ENCODE assay signal across 8 cellular contexts in genomic region chr17:75405365-75406221, GRCh38. TPM values are rescaled to one million over a fixed set of nuclear protein-coding genes. Genes with fewer than 3 reads are reported as not detected.
DNase-seq lines count a peak whose midpoint lies in the region; ATAC-seq and TF ChIP-seq lines count a peak whose summit lies in the region.

Gene GRB2, minus strand, starts transcription at chr17:75405678. Its CDS starts 12,050 bp downstream, at chr17:75393628.

- H3K9me2 ChIP-seq in hepatocyte (replicated peaks; ENCODE audit: insufficient read depth), result no peaks in the 10 kb centered on the region

- no peak for TF ChIP-seq CTCF in hepatocyte (IDR thresholded peaks at IDR 0.05; ENCODE audit: poor library complexity)

- H3K36me3 ChIP-seq in hepatocyte (replicated peaks; ENCODE audit: insufficient read depth, low read depth) (no peaks in the 10 kb centered on the region), aorta (ENCODE audit: control insufficient read depth in 1 of 2, insufficient read depth in 2 of 2, low read length in 1 of 2) (no peaks in the 10 kb centered on the region)

- H3K4me2 ChIP-seq in hepatocyte, result peak within 1 kb of the TSS; percentile 89

- peak; percentile 81 for DNase-seq in NCI-H2081 treated with DMSO at 0.1 percent for 48 hours (lab: John Stamatoyannopoulos, UW)
- peak; percentile 98 for DNase-seq in T1000 (lab: John Stamatoyannopoulos, UW)
- DNase-seq in astrocyte of the hippocampus (ENCODE audit: low read depth, low spot score), result peak; percentile 99
- peak; percentile 99 for DNase-seq in hepatocyte (ENCODE audit: low spot score)
- peak; percentile 86 for DNase-seq in renal cortical epithelial cell (ENCODE audit: low read depth)
- peak; percentile 100 for DNase-seq in aorta

- ATAC-seq in GM18511 (IDR thresholded peaks at IDR 0.05; ENCODE audit: unreplicated experiment) (peak; percentile 81), HG03025 (IDR thresholded peaks at IDR 0.05; ENCODE audit: low FRiP score, unreplicated experiment) (peak; percentile 71), aorta (ENCODE audit: low FRiP score) (peak; percentile 99)

- H2AFZ ChIP-seq in hepatocyte, result peak within 1 kb of the TSS; percentile 55

- H4K20me1 ChIP-seq in hepatocyte (ENCODE audit: insufficient read depth, poor library complexity, severe bottlenecking), result peaks cover 26% of the 10 kb centered on the region

- H3K9me3 ChIP-seq in hepatocyte (ENCODE audit: low read depth) (no peaks in the 10 kb centered on the region), aorta (ENCODE audit: control insufficient read depth, low read length) (no peaks in the 10 kb centered on the region)

- H3K27ac ChIP-seq in hepatocyte (peak within 1 kb of the TSS; percentile 71), aorta (ENCODE audit: low read depth in 1 of 2, low read length in 2 of 2) (peak within 1 kb of the TSS; percentile 9 to 92)

- 2% methylated on average over 52 of the region's 74 CpGs for WGBS in hepatocyte (ENCODE audit: low lambda C conversion rate, missing lambda C conversion rate)
- 0 to 1% methylated on average over 56 to 74 of the region's 74 CpGs for WGBS in aorta, 2 donors

- intact Hi-C loops in aorta (cut with DNase I), result loop anchor here (2.0 kb wide), 1 partner anchor 83 kb away; no protein-coding TSS in a partner anchor

- H3K79me2 ChIP-seq in hepatocyte, result peaks cover 42% of the 10 kb centered on the region

- no peaks in the 10 kb centered on the region for H3K27me3 ChIP-seq in hepatocyte
- H3K27me3 ChIP-seq in aorta (ENCODE audit: control insufficient read depth in 1 of 2, insufficient read depth in 2 of 2, low read length in 1 of 2), result no peaks in the 10 kb centered on the region

- peaks cover 5% of the 10 kb centered on the region for H3K4me1 ChIP-seq in hepatocyte (ENCODE audit: insufficient read depth)
- peaks cover 0 to 3% of the 10 kb centered on the region in 2 donors for H3K4me1 ChIP-seq in aorta (ENCODE audit: control insufficient read depth in 1 of 2, insufficient read depth in 2 of 2, low read length in 2 of 2)

- peak within 1 kb of the TSS; percentile 80 for H3K4me3 ChIP-seq in hepatocyte
- peak within 1 kb of the TSS; percentile 81 to 97 for H3K4me3 ChIP-seq in aorta (ENCODE audit: low read length in 2 of 2)

RNA-seq across cellular contexts. Expression of gene GRB2, which starts in this region (rescaled TPM):
- total RNA-seq in hepatocyte (90.6 and 101 TPM in 2 replicates), renal cortical epithelial cell (110 and 112 TPM in 2 replicates), aorta (100 to 1,000 TPM in 1 of 2 donors, 10 to 100 TPM in 1; 96.8 to 106 TPM)
- polyA plus RNA-seq in hepatocyte (82.7 and 86.7 TPM in 2 replicates), aorta (10 to 100 TPM; 36.6 to 38.2 TPM)

Comparison
In these comparisons a context has a peak if more than half of its experiments do, and no peak if none do; other contexts are left out.
1. Peak in every context shown above with its lines: DNase-seq, ATAC-seq, H3K4me3 ChIP-seq and H3K27ac ChIP-seq.